2 cellular contexts compared by ENCODE assay signal in genomic region chr10:123100030-123100762, GRCh38.
TF ChIP-seq lines count a peak whose summit lies in the region.

No MANE protein-coding gene starts in this region.

TF ChIP-seq in A549, 52 proteins besides CTCF, POLR2A, EP300 and RAD21:
- TF ChIP-seq RARB (CRISPR knock-in tag; IDR thresholded peaks at IDR 0.05) (no peak), FOSL2 (IDR thresholded peaks at IDR 0.05) (no peak), FOSL2 (CRISPR knock-in tag; IDR thresholded peaks at IDR 0.05) (peak; percentile 15; the same call in 1 of the 2 replicates)

TF ChIP-seq in K562, 482 proteins besides CTCF, POLR2A, EP300 and RAD21:
- TF ChIP-seq ZNF77 (CRISPR knock-in tag; IDR thresholded peaks at IDR 0.05), result no peak
- TF ChIP-seq SUPT5H (IDR thresholded peaks at IDR 0.05), result no peak
- no peak for TF ChIP-seq BCLAF1 (IDR thresholded peaks at IDR 0.05; ENCODE audit: borderline replicate concordance in 1 of 2, control insufficient read depth in 1 of 2, low read depth in 2 of 2, low read length in 1 of 2)
- no peak for TF ChIP-seq ZNF589 (CRISPR knock-in tag; IDR thresholded peaks at IDR 0.05; ENCODE audit: low read depth)
- no peak for TF ChIP-seq MXD1 (CRISPR knock-in tag; IDR thresholded peaks at IDR 0.05; ENCODE audit: borderline replicate concordance, poor library complexity, severe bottlenecking)
- TF ChIP-seq CBX1 (IDR thresholded peaks at IDR 0.05; ENCODE audit: low read depth), result no peak
- TF ChIP-seq CHAMP1 (IDR thresholded peaks at IDR 0.05), result no peak
- no peak for TF ChIP-seq NKRF (IDR thresholded peaks at IDR 0.05; ENCODE audit: borderline replicate concordance)
- TF ChIP-seq ATF2 (CRISPR knock-in tag; IDR thresholded peaks at IDR 0.05), result no peak
- no peak for TF ChIP-seq ZNF282 (CRISPR knock-in tag; IDR thresholded peaks at IDR 0.05)
- no peak for TF ChIP-seq KLF1 (tag; IDR thresholded peaks at IDR 0.05)
- no peak for TF ChIP-seq SMAD2 (IDR thresholded peaks at IDR 0.05; ENCODE audit: low read depth, low read length)
TF ChIP-seq in K562: peak in this region for 0.
